ENCODE assay signal across 7 cellular contexts in genomic region chr4:113702596-113702995, GRCh38. TPM values are rescaled to one million over a fixed set of nuclear protein-coding genes. Genes with fewer than 3 reads are reported as not detected.
DNase-seq lines count a peak whose midpoint lies in the region; ATAC-seq, FAIRE-seq and TF ChIP-seq lines count a peak whose summit lies in the region.
"Not testable (repeated sequence)": the region's sequence is repeated elsewhere in the genome, so short reads cannot be mapped to it uniquely, and the experiment has no call there.

No MANE protein-coding gene starts in this region.

- DNase-seq in AG10803 (ENCODE audit: low read depth) (peak; percentile 33), HCEC 1CT (peak; percentile 60), M059J (ENCODE audit: low read depth) (peak; percentile 66), SW 1271 (lab: John Stamatoyannopoulos, UW) (peak; percentile 10 to 60), bronchial epithelial cell (ENCODE audit: low read depth) (peak; percentile 89), fibroblast of pulmonary artery (ENCODE audit: low read depth) (peak; percentile 51), HepG2 (ENCODE audit: low spot score) (peak; percentile 40)

- FAIRE-seq in bronchial epithelial cell (lab: Jason Lieb, UNC); HepG2 (lab: Jason Lieb, UNC): not testable (repeated sequence)

- not testable (repeated sequence) for TF ChIP-seq POLR2A in HepG2 (IDR thresholded peaks at IDR 0.05; ENCODE audit: insufficient read depth in 1 of 2, low read depth in 2 of 2, low read length in 2 of 2)

- CTCF ChIA-PET in HepG2 (lab: Yijun Ruan, JAX; ENCODE audit: low intra/inter-chr PET ratio, low total read pairs), result not testable (repeated sequence)

- BruUV-seq in HepG2 (replicated peaks; lab: Mats Ljungman, UMichigan), result not testable (repeated sequence)

- not testable (repeated sequence) for H3K9ac ChIP-seq in HepG2 (ENCODE audit: insufficient read depth, low read depth, low read length)

- not testable (repeated sequence) for H3K36me3 ChIP-seq in bronchial epithelial cell (ENCODE audit: control insufficient read depth, insufficient read depth, low read length); HepG2 (replicated peaks in 1 of 2; ENCODE audit: control insufficient read depth in 1 of 2, insufficient read depth in 2 of 2, low read length in 2 of 2)

- not testable (repeated sequence) for H3K27me3 ChIP-seq in bronchial epithelial cell (ENCODE audit: control insufficient read depth, insufficient read depth, low read length); HepG2 (ENCODE audit: control insufficient read depth in 1 of 2, insufficient read depth in 2 of 2, low read length in 2 of 2)

- POLR2A ChIA-PET in HepG2 (lab: Yijun Ruan, JAX), result not testable (repeated sequence)

- WGBS in HepG2 (ENCODE audit: low lambda C conversion rate), result 94% methylated on average over 3 of the region's 3 CpGs

- H4K20me1 ChIP-seq in HepG2 (ENCODE audit: insufficient read depth, low read length), result not testable (repeated sequence)

- H3K9me3 ChIP-seq in HepG2 (ENCODE audit: low read length), result not testable (repeated sequence)

- TF ChIP-seq EP300 in HepG2 (IDR thresholded peaks at IDR 0.05; ENCODE audit: low read depth in 2 of 2, low read length in 2 of 2); HepG2 (CRISPR knock-in tag; IDR thresholded peaks at IDR 0.05; ENCODE audit: borderline replicate concordance): not testable (repeated sequence)

- in situ Hi-C loops in HepG2 (cut with HindIII; ENCODE audit: extremely low pct_ligation_motif_present, low pct_unique_long_range_greater_than_20kb), result not testable (repeated sequence)

- not testable (repeated sequence) for ATAC-seq in HepG2

- H3K27ac ChIP-seq in HepG2 (ENCODE audit: extremely low read length, insufficient read depth, low read length), result not testable (repeated sequence)

- intact Hi-C loops in HepG2 (cut with micrococcal nuclease; ENCODE audit: unreplicated experiment), result not testable (repeated sequence)

- H3K79me2 ChIP-seq in HepG2 (ENCODE audit: insufficient read depth, low read length), result not testable (repeated sequence)

- not testable (repeated sequence) for H3K4me3 ChIP-seq in AG10803 (ENCODE audit: low read length); bronchial epithelial cell (ENCODE audit: low read depth, low read length); fibroblast of pulmonary artery (replicated peaks; ENCODE audit: low read depth, low read length); HepG2 (replicated peaks in 1 of 3; ENCODE audit: insufficient read depth in 1 of 3, low read depth in 2 of 3, low read length in 3 of 3)

- not testable (repeated sequence) for H3K4me2 ChIP-seq in HepG2 (ENCODE audit: low read depth, low read length)

- not testable (repeated sequence) for H2AFZ ChIP-seq in HepG2 (ENCODE audit: low read length)

- TF ChIP-seq RAD21 in HepG2 (CRISPR knock-in tag; IDR thresholded peaks at IDR 0.05), result not testable (repeated sequence)

- not testable (repeated sequence) for H3K4me1 ChIP-seq in HepG2 (ENCODE audit: insufficient read depth, low read length)

- TF ChIP-seq CTCF in AG10803 (conservative IDR thresholded peaks at IDR 0.05; ENCODE audit: low read length); bronchial epithelial cell (IDR thresholded peaks at IDR 0.05; ENCODE audit: insufficient read depth, low read length, severe bottlenecking); fibroblast of pulmonary artery (IDR thresholded peaks at IDR 0.05; ENCODE audit: low read length, missing control alignments); HepG2 (CRISPR knock-in tag; IDR thresholded peaks at IDR 0.05): not testable (repeated sequence)

TF ChIP-seq in HepG2, 621 proteins besides CTCF, POLR2A, EP300 and RAD21:
- TF ChIP-seq HOMEZ (CRISPR knock-in tag; IDR thresholded peaks at IDR 0.05; ENCODE audit: low read depth), result peak; percentile 75; the same call in 1 of the 2 replicates
- peak; percentile 83 for TF ChIP-seq FOSL2 (CRISPR knock-in tag; IDR thresholded peaks at IDR 0.05)
- 0 out of 2 replicates have a peak, but pooled peaks have one; percentile 25 for TF ChIP-seq ZNF644 (CRISPR knock-in tag; IDR thresholded peaks at IDR 0.05; ENCODE audit: low read depth)
- TF ChIP-seq TEAD3 (CRISPR knock-in tag; optimal IDR thresholded peaks at IDR 0.05; ENCODE audit: borderline replicate concordance), result peak; percentile 15
- TF ChIP-seq CEBPB (IDR thresholded peaks at IDR 0.05; ENCODE audit: borderline replicate concordance, low read depth, low read length), result peak; percentile 56
- TF ChIP-seq MAFK (conservative IDR thresholded peaks at IDR 0.05 in 1 of 2, IDR thresholded peaks at IDR 0.05 in 1 of 2; ENCODE audit: low read length in 2 of 2), result peak in 1 of 2 experiments; percentile 5; a peak in 1 of 4 replicates
- peak; percentile 47 for TF ChIP-seq CEBPG (CRISPR knock-in tag; IDR thresholded peaks at IDR 0.05)

RNA-seq across cellular contexts. Expression of gene CAMK2D, which starts 58.9 kb away (rescaled TPM):
- 14.8 and 24.4 TPM in 2 replicates for total RNA-seq in M059J (2014; rRNA removed; shearing (Covaris generic))
- total RNA-seq in bronchial epithelial cell (50.8 and 62.2 TPM in 2 replicates), HepG2 (2016; rRNA removed; fragmentation: Illumina TruSeq; extraction: Trizol) (65.4 and 86.7 TPM in 2 replicates)
- 5.3 and 6.4 TPM in 2 replicates for total RNA-seq in HepG2 (2016; cell fraction: cytosol; rRNA removed; fragmentation: Illumina TruSeq; extraction: Trizol; ENCODE audit: low read depth)
- 64.9 and 87.5 TPM in 2 replicates for total RNA-seq in HepG2 (2016; cell fraction: insoluble cytoplasmic fraction; rRNA removed; fragmentation: Illumina TruSeq; extraction: Trizol)
- 15.6 and 15.7 TPM in 2 replicates for total RNA-seq in HepG2 (2016; cell fraction: membrane; rRNA removed; fragmentation: Illumina TruSeq; extraction: Trizol)
- total RNA-seq in HepG2 (2016; cell fraction: nucleus; rRNA removed; fragmentation: Illumina TruSeq; extraction: Trizol), result 73.6 and 76.3 TPM in 2 replicates
- 12.9 and 18.0 TPM in 2 replicates for polyA plus RNA-seq in HepG2 (2011; rRNA removed)
- polyA plus RNA-seq in HepG2 (2011; cell fraction: cytosol; rRNA removed), result 7.2 and 11.1 TPM in 2 replicates
- polyA plus RNA-seq in HepG2 (2011; cell fraction: nucleus; rRNA removed), result 10.2 and 12.5 TPM in 2 replicates
- 12.4 and 24.9 TPM in 2 replicates for polyA plus RNA-seq in HepG2 (2012)
- 2.1 and 2.5 TPM in 2 replicates for polyA plus RNA-seq in HepG2 (2016; cell fraction: cytosol; fragmentation: Illumina TruSeq; extraction: Trizol; ENCODE audit: low read depth)
- polyA plus RNA-seq in HepG2 (2016; cell fraction: insoluble cytoplasmic fraction; fragmentation: Illumina TruSeq; extraction: Trizol; ENCODE audit: low read depth), result 52.0 and 56.8 TPM in 2 replicates
- polyA plus RNA-seq in HepG2 (2016; cell fraction: membrane; fragmentation: Illumina TruSeq; extraction: Trizol; ENCODE audit: low read depth), result 6.8 and 7.3 TPM in 2 replicates
- polyA plus RNA-seq in HepG2 (2016; cell fraction: nucleus; fragmentation: Illumina TruSeq; extraction: Trizol; ENCODE audit: insufficient read depth, low read depth), result 34.5 and 36.0 TPM in 2 replicates
- polyA minus RNA-seq in HepG2 (2011; rRNA and poly(A)+ RNA removed; ENCODE audit: low replicate concordance), result 3.7 and 30.5 TPM in 2 replicates
- polyA minus RNA-seq in HepG2 (2011; cell fraction: cytosol; rRNA and poly(A)+ RNA removed), result 24.3 and 30.2 TPM in 2 replicates
- polyA minus RNA-seq in HepG2 (2011; cell fraction: nucleus; rRNA and poly(A)+ RNA removed), result 97.8 and 99.0 TPM in 2 replicates

Comparison
In these comparisons a context has a peak if more than half of its experiments do, and no peak if none do; other contexts are left out.
1. DNase-seq: peak in every context shown above with its lines; median percentile 89 in bronchial epithelial cell; 66 in M059J; 60 in HCEC 1CT; 51 in fibroblast of pulmonary artery; 40 in HepG2; 35 in SW 1271; 33 in AG10803.